25 cellular contexts compared by ENCODE assay signal in the genomic region with DNA sequence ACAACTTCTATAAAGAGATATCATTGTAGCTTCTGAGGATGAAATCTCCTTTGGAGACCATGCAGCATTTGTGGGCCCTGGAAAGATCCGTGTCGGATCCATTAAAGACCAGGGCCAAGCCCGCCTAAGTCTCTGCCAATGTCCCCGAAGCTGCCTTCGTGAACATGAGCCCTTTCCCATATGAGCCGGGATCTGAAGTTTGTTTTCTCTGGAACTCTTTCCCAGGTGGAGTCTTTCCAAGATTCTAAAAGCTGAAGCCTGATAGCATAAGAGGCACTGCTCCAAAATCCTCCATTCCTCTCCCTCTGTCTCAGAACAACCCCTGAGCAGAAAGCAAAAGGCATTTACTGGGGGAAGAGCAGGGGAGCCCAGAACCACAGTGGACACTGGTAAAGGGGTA.
"Had no signal": no experiment of that assay in that cellular context is flagged by ENCODE, and none has a peak within 500 bp of the region (broad histone marks: within the 10 kb centered on the region; RNA-seq: fewer than 3 reads in every experiment).

No MANE protein-coding gene starts in this region.

- ATAC-seq: activated CD4-positive, alpha-beta T cell treated with anti-CD3 and anti-CD28 coated beads for 36 hours; activated naive CD4-positive, alpha-beta T cell treated with anti-CD3 and anti-CD28 coated beads, Interleukin-2, amount 50 U/mL, for 72 hours; activated T-cell treated with anti-CD3 and anti-CD28 coated beads, Interleukin-2, amount 50 U/mL, for 72 hours; left lung; stimulated activated naive B cell treated with anti-CD40 and anti-IgM and Interleukin-4, amounts not matched to agents 10 μg/mL and 1 μg/mL and 100 μg/mL, for 72 hours had no signal

- H3K9me3 ChIP-seq: esophagus squamous epithelium, ovary, prostate gland, uterus had no signal

- H3K36me3 ChIP-seq: brain microvascular endothelial cell, esophagus squamous epithelium, left lung, ovary, prostate gland, uterus had no signal

- H3K4me1 ChIP-seq: esophagus squamous epithelium, left lung, prostate gland had no signal

- H3K4me3 ChIP-seq: esophagus squamous epithelium, left lung, ovary, prostate gland, uterus had no signal

- DNase-seq: activated B cell treated with CpG ODN at 0.5 μM for 24 hours; activated CD4-positive, alpha-beta T cell treated with anti-CD3 and anti-CD28 coated beads for 36 hours; activated naive CD4-positive, alpha-beta T cell; activated T-cell treated with anti-CD3 and anti-CD28 coated beads for 4 hours; activated T-cell treated with anti-CD3 and anti-CD28 coated beads, Interleukin-2, amount 50 U/mL, for 72 hours; brain microvascular endothelial cell; central memory CD4-positive, alpha-beta T cell; dermis blood vessel endothelial cell; effector CD4-positive, alpha-beta T cell; esophagus squamous epithelium; head of caudate nucleus; hypothalamus; immature natural killer cell; left lung; naive B cell; ovary; retina; stimulated activated CD4-positive, alpha-beta T cell treated with anti-CD3 and anti-CD28 coated beads, Interleukin-15, amount 100 ng/mL, for 24 hours; stimulated activated CD4-positive, alpha-beta T cell treated with anti-CD3 and anti-CD28 coated beads, Interleukin-2, amount 100 ng/mL, for 24 hours; stimulated activated naive B cell treated with anti-CD40 and anti-IgM and Interleukin-4, amounts not matched to agents 10 μg/mL and 1 μg/mL and 100 μg/mL, for 72 hours; T-helper 1 cell; uterus had no signal

- H3K27me3 ChIP-seq: brain microvascular endothelial cell, esophagus squamous epithelium, left lung, ovary, uterus had no signal

- H3K27ac ChIP-seq: brain microvascular endothelial cell, epithelial cell of prostate, esophagus squamous epithelium, left lung, ovary, prostate gland, uterus had no signal
